Comparison of ENCODE assay signal across 15 cellular contexts in genomic region chr7:18715988-18716387, GRCh38.
A peak's percentile ranks its signal among the peaks of the same experiment; 100 is the strongest.
DNase-seq lines count a peak whose midpoint lies in the region; ATAC-seq and TF ChIP-seq lines count a peak whose summit lies in the region.
"Had no signal": no experiment of that assay in that cellular context is flagged by ENCODE, and none has a peak within 500 bp of the region (broad histone marks: within the 10 kb centered on the region; RNA-seq: fewer than 3 reads in every experiment).

No MANE protein-coding gene starts in this region.

- no peaks in the 10 kb centered on the region for H4K20me1 ChIP-seq in SK-N-SH (ENCODE audit: insufficient read depth)

- no peak for TF ChIP-seq RAD21 in SK-N-SH (IDR thresholded peaks at IDR 0.05; ENCODE audit: low read length)

- intact Hi-C loops in thyroid gland (cut with DNase I), result no loop called here

- 84% methylated on average over 2 of the region's 2 CpGs for WGBS in SK-N-SH (ENCODE audit: low lambda C conversion rate)
- 75 to 80% methylated on average over 2 of the region's 2 CpGs for WGBS in thyroid gland, 2 donors

- H3K9me2 ChIP-seq in SK-N-SH, result no peaks in the 10 kb centered on the region

- no peak for ATAC-seq in SK-N-SH treated with all-trans-retinoic acid at 6 μM for 48 hours
- ATAC-seq: HCT116 had no signal

- H3F3A ChIP-seq in SK-N-SH (replicated peaks; ENCODE audit: insufficient read depth), result no peaks in the 10 kb centered on the region

- no peak overlapping the region for H3K9ac ChIP-seq in SK-N-SH

- H3K9me3 ChIP-seq in SK-N-SH (no peaks in the 10 kb centered on the region), thyroid gland (no peaks in the 10 kb centered on the region)

- H3K79me2 ChIP-seq in SK-N-SH (ENCODE audit: insufficient read depth), result no peaks in the 10 kb centered on the region

- no peak overlapping the region for H3K4me3 ChIP-seq in SK-N-SH (ENCODE audit: low read depth in 2 of 2, low read length in 1 of 2)
- no peak overlapping the region for H3K4me3 ChIP-seq in thyroid gland (replicated peaks in 1 of 3)

- CTCF ChIA-PET in SK-N-SH (lab: Yijun Ruan, JAX), result interaction anchor here (0.9 kb wide), 1 partner anchor 50 kb away, joined by 3 read pairs; no protein-coding TSS in a partner anchor

- H2AFZ ChIP-seq in SK-N-SH (ENCODE audit: low read depth), result no peak overlapping the region

- TF ChIP-seq POLR2A in thyroid gland (IDR thresholded peaks at IDR 0.05), result no peak

- no peak overlapping the region for H3K4me2 ChIP-seq in SK-N-SH

- H3K27ac ChIP-seq in SK-N-SH (ENCODE audit: low read depth in 2 of 2, low read length in 1 of 2), result peak overlapping the region in 1 of 2 experiments; percentile 29; a peak in 1 of 4 replicates
- H3K27ac ChIP-seq in thyroid gland, result no peak overlapping the region
- H3K27ac ChIP-seq: HL-60 had no signal

- POLR2A ChIA-PET in SK-N-SH (lab: Yijun Ruan, JAX), result interaction anchor here (0.6 kb wide), 1 partner anchor 34 kb away, joined by 4 read pairs; no protein-coding TSS in a partner anchor

- DNase-seq in SK-N-SH (no peak), cerebellum (ENCODE audit: low spot score) (peak; percentile 57), medulla oblongata (ENCODE audit: extremely low spot score) (peak; percentile 32), superior temporal gyrus (ENCODE audit: extremely low spot score) (peak; percentile 61), DMS53 treated with DMSO at 0.1 percent for 48 hours (lab: John Stamatoyannopoulos, UW; ENCODE audit: unreplicated experiment) (no peak), thyroid gland (no peak)
- no peak for DNase-seq in activated CD4-positive, alpha-beta T cell treated with anti-CD3 and anti-CD28 coated beads for 1 hour
- DNase-seq: ACHN; CD4-positive, alpha-beta T cell; DMS79 treated with DMSO at 0.1 percent for 48 hours; EL; GDM1 had no signal

- no peak for TF ChIP-seq EP300 in SK-N-SH (IDR thresholded peaks at IDR 0.05; ENCODE audit: borderline replicate concordance in 1 of 2, low read depth in 1 of 2, low read length in 1 of 2)

- H3K27me3 ChIP-seq in SK-N-SH (ENCODE audit: insufficient read depth), result no peaks in the 10 kb centered on the region
- H3K27me3 ChIP-seq in thyroid gland, result no peaks in the 10 kb centered on the region

- H3K36me3 ChIP-seq in SK-N-SH (replicated peaks in 1 of 2; ENCODE audit: control insufficient read depth in 1 of 2, insufficient read depth in 2 of 2, low read length in 1 of 2), result no peaks in the 10 kb centered on the region
- no peaks in the 10 kb centered on the region for H3K36me3 ChIP-seq in thyroid gland

- no peaks in the 10 kb centered on the region; a peak in 1 of 4 replicates for H3K4me1 ChIP-seq in SK-N-SH (ENCODE audit: control insufficient read depth in 1 of 2, insufficient read depth in 2 of 2, low read depth in 1 of 2, low read length in 1 of 2)
- H3K4me1 ChIP-seq in thyroid gland, result no peaks in the 10 kb centered on the region

- TF ChIP-seq CTCF in SK-N-SH (IDR thresholded peaks at IDR 0.05) (no peak), thyroid gland (IDR thresholded peaks at IDR 0.05) (no peak)

TF ChIP-seq in SK-N-SH treated with all-trans-retinoic acid at 6 μM for 48 hours, 23 proteins besides CTCF, POLR2A, EP300 and RAD21:
- no peak for TF ChIP-seq CSDC2 (CRISPR knock-in tag; IDR thresholded peaks at IDR 0.05)
- TF ChIP-seq ZNF565 (CRISPR knock-in tag; conservative IDR thresholded peaks at IDR 0.05; ENCODE audit: low read depth), result no peak
- peak; percentile 77 for TF ChIP-seq ZNF70 (CRISPR knock-in tag; IDR thresholded peaks at IDR 0.05)
- TF ChIP-seq ISL1 (CRISPR knock-in tag; IDR thresholded peaks at IDR 0.05), result peak; percentile 49
- no peak for TF ChIP-seq GLIS3 (CRISPR knock-in tag; IDR thresholded peaks at IDR 0.05)
- no peak for TF ChIP-seq ESRRG (CRISPR knock-in tag; IDR thresholded peaks at IDR 0.05)

TF ChIP-seq in SK-N-SH, 30 proteins besides CTCF, POLR2A, EP300 and RAD21:
- no peak for TF ChIP-seq USF1 (IDR thresholded peaks at IDR 0.05; ENCODE audit: borderline replicate concordance, low read depth)

Comparison
In these comparisons a context has a peak if more than half of its experiments do, and no peak if none do; other contexts are left out.
1. DNase-seq: peak in cerebellum (single experiment), medulla oblongata (single experiment) and superior temporal gyrus (single experiment); none in SK-N-SH (single experiment), DMS53 treated with DMSO at 0.1 percent for 48 hours (single experiment), thyroid gland (0 of 2) and activated CD4-positive, alpha-beta T cell treated with anti-CD3 and anti-CD28 coated beads for 1 hour (single experiment).